ENCODE assay signal across 8 cellular contexts in genomic region chr14:32200368-32201195, GRCh38. TPM values are rescaled to one million over a fixed set of nuclear protein-coding genes. Genes with fewer than 3 reads are reported as not detected.
A peak's percentile ranks its signal among the peaks of the same experiment; 100 is the strongest.
DNase-seq lines count a peak whose midpoint lies in the region; ATAC-seq and TF ChIP-seq lines count a peak whose summit lies in the region.

No MANE protein-coding gene starts in this region.

- H3K9me1 ChIP-seq in IMR-90 (ENCODE audit: insufficient read depth, low read length): peaks cover 6% of the 10 kb centered on the region; the same call in 1 of the 2 replicates

- H2AK5ac ChIP-seq in IMR-90 (ENCODE audit: low read depth, low read length): no peak overlapping the region

- no peak overlapping the region for H2AK9ac ChIP-seq in IMR-90 (replicated peaks; ENCODE audit: low read depth, low read length, poor library complexity)

- H4K20me1 ChIP-seq in IMR-90 (ENCODE audit: insufficient read depth, low read length): no peaks in the 10 kb centered on the region; the same call in 1 of the 2 replicates

- no peak overlapping the region for H2BK20ac ChIP-seq in IMR-90 (ENCODE audit: low read depth, low read length)

- no peaks in the 10 kb centered on the region for H3K79me1 ChIP-seq in IMR-90 (ENCODE audit: low read depth in 1 of 2, low read length in 2 of 2)

- H3K18ac ChIP-seq in IMR-90 (ENCODE audit: low read depth, low read length): no peak overlapping the region

- no peak overlapping the region for H3K27ac ChIP-seq in IMR-90 (ENCODE audit: insufficient read depth, low read length)

- no peak overlapping the region for H4K91ac ChIP-seq in IMR-90 (ENCODE audit: insufficient read depth, low read depth, low read length)

- in situ Hi-C loops in IMR-90 (cut with MboI; ENCODE audit: low sequenced_read_pairs): no loop called here

- no peak for TF ChIP-seq POLR2A in IMR-90 (IDR thresholded peaks at IDR 0.05; ENCODE audit: low read depth, low read length)

- peak overlapping the region; percentile 84 to 97 (median 93) for H3K4me3 Mint-ChIP-seq in brain

- H3K9me3 ChIP-seq in IMR-90 (ENCODE audit: control insufficient read depth, insufficient read depth, low read length) (no peaks in the 10 kb centered on the region), mucosa of stomach (ENCODE audit: control insufficient read depth, low read length) (no peaks in the 10 kb centered on the region)

- DNase-seq in IMR-90 (no peak), D341Med (ENCODE audit: low spot score) (no peak), NCI-H446 (lab: John Stamatoyannopoulos, UW) (no peak)
- DNase-seq in effector CD8-positive, alpha-beta T cell (lab: John Stamatoyannopoulos, UW): no peak

- peak overlapping the region; percentile 99 for H2AFZ ChIP-seq in IMR-90 (replicated peaks; ENCODE audit: low read length, poor library complexity)

- H3K4ac ChIP-seq in IMR-90 (ENCODE audit: low read depth, low read length): no peak overlapping the region

- H3K27me3 ChIP-seq in IMR-90 (ENCODE audit: control insufficient read depth, insufficient read depth, low read length): peaks cover 2% of the 10 kb centered on the region; the same call in 1 of the 2 replicates
- H3K27me3 ChIP-seq in mucosa of stomach (ENCODE audit: control insufficient read depth, insufficient read depth, low read length): peaks cover 20% of the 10 kb centered on the region

- H3K9me3 Mint-ChIP-seq in brain: peaks cover 0 to 2% (median 0%) of the 10 kb centered on the region in 5 experiments

- intact Hi-C loops in IMR-90 (cut with micrococcal nuclease): loop anchor here (5.0 kb wide), 1 partner anchor 272 kb away; no protein-coding TSS in a partner anchor

- H3K4me1 ChIP-seq in IMR-90 (ENCODE audit: control insufficient read depth, insufficient read depth, low read length) (no peaks in the 10 kb centered on the region), mucosa of stomach (ENCODE audit: control insufficient read depth, insufficient read depth, low read length) (peaks cover 11% of the 10 kb centered on the region)

- ATAC-seq in GM18870 (IDR thresholded peaks at IDR 0.05; ENCODE audit: unreplicated experiment) (peak; percentile 2), IMR-90 (ENCODE audit: low read depth) (no peak), GM19035 (IDR thresholded peaks at IDR 0.05; ENCODE audit: unreplicated experiment) (no peak)

- no TSS peak for BruUV-seq in IMR-90 (replicated peaks; lab: Mats Ljungman, UMichigan)

- no peaks in the 10 kb centered on the region for H3K36me3 ChIP-seq in IMR-90 (ENCODE audit: control insufficient read depth, insufficient read depth, low read length)
- H3K36me3 ChIP-seq in mucosa of stomach (ENCODE audit: control insufficient read depth, insufficient read depth, low read length): no peaks in the 10 kb centered on the region

- CTCF ChIA-PET in IMR-90 (lab: Yijun Ruan, JAX): no interaction called here

- POLR2A ChIA-PET in IMR-90 (lab: Charles Lee; ENCODE audit: unreplicated experiment): no interaction called here

- no peak overlapping the region for H4K5ac ChIP-seq in IMR-90 (ENCODE audit: low read depth, low read length)

- H3K4me3 ChIP-seq in IMR-90 (ENCODE audit: insufficient read depth, low read depth, low read length) (peak overlapping the region; percentile 67), mucosa of stomach (ENCODE audit: low read length) (peak overlapping the region; percentile 69)

- no peak for TF ChIP-seq CTCF in IMR-90 (conservative IDR thresholded peaks at IDR 0.05; ENCODE audit: low read depth, low read length)
- TF ChIP-seq CTCF in brain (conservative IDR thresholded peaks at IDR 0.05): peak in 1 of 2 experiments; percentile 14

- H3K36me3 Mint-ChIP-seq in brain: no peaks in the 10 kb centered on the region

- no peak overlapping the region for H4K8ac ChIP-seq in IMR-90 (ENCODE audit: low read depth in 2 of 2, low read length in 2 of 2)

- no peak overlapping the region for H2BK120ac ChIP-seq in IMR-90 (ENCODE audit: low read depth, low read length)

- H3K23ac ChIP-seq in IMR-90 (ENCODE audit: low read depth, low read length): no peak overlapping the region

- peaks cover 25% of the 10 kb centered on the region for H3K27me3 Mint-ChIP-seq in brain

- H3K4me2 ChIP-seq in IMR-90 (ENCODE audit: low read depth, low read length): peak overlapping the region; percentile 91

- no CpG with 5 or more reads among the region's 14 CpGs for WGBS in IMR-90 (ENCODE audit: extremely low coverage in 2 of 2, insufficient read length in 1 of 2), 2 experiments

- H3K9ac ChIP-seq in IMR-90 (ENCODE audit: low read depth, low read length) (no peak overlapping the region), mucosa of stomach (ENCODE audit: low read length) (peak overlapping the region; percentile 17)

- dilution Hi-C loops in IMR-90 (cut with HindIII; ENCODE audit: low sequenced_read_pairs, unreplicated experiment): no loop called here

- no peak overlapping the region for H2BK15ac ChIP-seq in IMR-90 (ENCODE audit: low read depth, low read length)

- no peak overlapping the region for H2BK5ac ChIP-seq in IMR-90 (ENCODE audit: low read depth, low read length, poor library complexity, severe bottlenecking)

- H3K27ac Mint-ChIP-seq in brain: peak overlapping the region in 4 of 5 experiments; percentile 96 to 100 (median 98)

- TF ChIP-seq RAD21 in IMR-90 (IDR thresholded peaks at IDR 0.05; ENCODE audit: low read length): no peak

- no peak overlapping the region for H3K14ac ChIP-seq in IMR-90 (replicated peaks; ENCODE audit: low read depth, low read length)

- peaks cover 18% of the 10 kb centered on the region for H3K4me1 Mint-ChIP-seq in brain

- no peak overlapping the region for H3K56ac ChIP-seq in IMR-90 (ENCODE audit: extremely low read depth, insufficient read depth, low read length)

TF ChIP-seq in IMR-90, 13 proteins besides CTCF, POLR2A, EP300 and RAD21:
- TF ChIP-seq CEBPB (IDR thresholded peaks at IDR 0.05; ENCODE audit: low read depth, low read length) (no peak), FOS (IDR thresholded peaks at IDR 0.05; ENCODE audit: low read depth, low read length) (no peak), CHD1 (IDR thresholded peaks at IDR 0.05; ENCODE audit: low read depth, low read length) (no peak), MXI1 (IDR thresholded peaks at IDR 0.05; ENCODE audit: borderline replicate concordance, low read depth, low read length) (no peak), RCOR1 (IDR thresholded peaks at IDR 0.05; ENCODE audit: insufficient replicate concordance, low read length) (no peak), MAFK (IDR thresholded peaks at IDR 0.05; ENCODE audit: low read depth, low read length) (no peak), BHLHE40 (IDR thresholded peaks at IDR 0.05; ENCODE audit: low read depth, low read length) (no peak), RFX5 (IDR thresholded peaks at IDR 0.05; ENCODE audit: low read depth, low read length) (no peak), NFE2L2 (IDR thresholded peaks at IDR 0.05; ENCODE audit: low read depth, low read length) (no peak), MAZ (IDR thresholded peaks at IDR 0.05; ENCODE audit: borderline replicate concordance, low read depth, low read length) (no peak)
- TF ChIP-seq, protein P1, sequence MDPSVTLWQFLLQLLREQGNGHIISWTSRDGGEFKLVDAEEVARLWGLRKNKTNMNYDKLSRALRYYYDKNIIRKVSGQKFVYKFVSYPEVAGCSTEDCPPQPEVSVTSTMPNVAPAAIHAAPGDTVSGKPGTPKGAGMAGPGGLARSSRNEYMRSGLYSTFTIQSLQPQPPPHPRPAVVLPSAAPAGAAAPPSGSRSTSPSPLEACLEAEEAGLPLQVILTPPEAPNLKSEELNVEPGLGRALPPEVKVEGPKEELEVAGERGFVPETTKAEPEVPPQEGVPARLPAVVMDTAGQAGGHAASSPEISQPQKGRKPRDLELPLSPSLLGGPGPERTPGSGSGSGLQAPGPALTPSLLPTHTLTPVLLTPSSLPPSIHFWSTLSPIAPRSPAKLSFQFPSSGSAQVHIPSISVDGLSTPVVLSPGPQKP (IDR thresholded peaks at IDR 0.05; ENCODE audit: borderline replicate concordance, low read depth, low read length): no peak

RNA-seq across cellular contexts. Expression of gene RNU6-7, which starts 1.3 kb away (rescaled TPM):
- not detected in 2 replicates for total RNA-seq in IMR-90 (2012; rRNA removed)
- not detected in 2 replicates for polyA plus RNA-seq in IMR-90 (2012; rRNA removed)
- polyA plus RNA-seq in IMR-90 (2012; cell fraction: cytosol; rRNA removed): not detected in 2 replicates
- polyA plus RNA-seq in IMR-90 (2012; cell fraction: nucleus; rRNA removed; ENCODE audit: low replicate concordance): not detected in 2 replicates
- polyA plus RNA-seq in brain (ENCODE audit: insufficient read depth, low read depth, low replicate concordance): not detected

RNA-seq across cellular contexts. Expression of gene RNU6-8, which starts 2.5 kb away (rescaled TPM):
- not detected in 2 replicates for total RNA-seq in IMR-90 (2012; rRNA removed)
- not detected in 2 replicates for polyA plus RNA-seq in IMR-90 (2012; rRNA removed)
- polyA plus RNA-seq in IMR-90 (2012; cell fraction: cytosol; rRNA removed): not detected in 2 replicates
- polyA plus RNA-seq in IMR-90 (2012; cell fraction: nucleus; rRNA removed; ENCODE audit: low replicate concordance): not detected in 2 replicates
- not detected for polyA plus RNA-seq in brain (ENCODE audit: insufficient read depth, low read depth, low replicate concordance)
